Comparison of ENCODE assay signal across 22 cellular contexts in genomic region chr19:3682286-3682685, GRCh38. TPM values are rescaled to one million over a fixed set of nuclear protein-coding genes. Genes with fewer than 3 reads are reported as not detected.
DNase-seq lines count a peak whose midpoint lies in the region; ATAC-seq, FAIRE-seq and TF ChIP-seq lines count a peak whose summit lies in the region.
"Had no signal": no experiment of that assay in that cellular context is flagged by ENCODE, and none has a peak within 500 bp of the region (broad histone marks: within the 10 kb centered on the region; RNA-seq: fewer than 3 reads in every experiment).

No MANE protein-coding gene starts in this region.

- H3K4me3 ChIP-seq in AG04450 (ENCODE audit: low read depth, low read length), result no peak overlapping the region
- no peak overlapping the region for H3K4me3 ChIP-seq in astrocyte (ENCODE audit: insufficient read depth, low read depth, low read length)
- H3K4me3 ChIP-seq in esophagus muscularis mucosa, result no peak overlapping the region
- no peak overlapping the region for H3K4me3 ChIP-seq in trophoblast cell (ENCODE audit: low read depth, low read length)
- H3K4me3 ChIP-seq: A549, SJSA1 had no signal

- DNase-seq in AG04450 (ENCODE audit: low read depth, low spot score) (no peak), astrocyte (ENCODE audit: low read depth) (no peak), esophagus muscularis mucosa (ENCODE audit: extremely low spot score) (no peak), trophoblast cell (peak; percentile 66 to 85), islet precursor cell (no peak), endothelial cell (ENCODE audit: low spot score) (no peak)
- DNase-seq: CD4-positive, CD25-positive, alpha-beta regulatory T cell; GF-D8; HFFc6; NCI-H1105 treated with DMSO at 0.1 percent for 48 hours; NCI-H1694; NCI-H2081; NCI-H2171 treated with DMSO at 0.1 percent for 48 hours; NCI-H524 treated with DMSO at 0.1 percent for 48 hours had no signal

- no peak overlapping the region for H3K14ac ChIP-seq in trophoblast cell (ENCODE audit: low read length)

- H4K91ac ChIP-seq in trophoblast cell (ENCODE audit: low read depth, low read length), result no peak overlapping the region

- CTCF ChIA-PET in AG04450 (lab: Charles Lee), result no interaction called here

- no peak overlapping the region for H3K4me2 ChIP-seq in astrocyte (ENCODE audit: low read length)
- no peak overlapping the region for H3K4me2 ChIP-seq in trophoblast cell (ENCODE audit: low read length)
- H3K4me2 ChIP-seq: A549 had no signal

- H3K4me1 ChIP-seq in astrocyte (ENCODE audit: insufficient read depth, low read length) (peaks cover 21% of the 10 kb centered on the region), esophagus muscularis mucosa (peaks cover 19 to 65% (median 58%) of the 10 kb centered on the region in 4 donors), trophoblast cell (ENCODE audit: control insufficient read depth in 1 of 2, insufficient read depth in 2 of 2, low read length in 2 of 2) (peaks cover 16 to 24% of the 10 kb centered on the region in 2 experiments)

- intact Hi-C loops in esophagus muscularis mucosa (cut with DNase I), result no loop called here

- H3K9ac ChIP-seq in astrocyte (ENCODE audit: low read length), result no peak overlapping the region
- H3K9ac ChIP-seq in trophoblast cell (ENCODE audit: low read length), result no peak overlapping the region

- H3K36me3 Mint-ChIP-seq in astrocyte (ENCODE audit: low read depth, unreplicated experiment) (peaks cover 18% of the 10 kb centered on the region), endothelial cell (ENCODE audit: low read depth, unreplicated experiment) (peaks cover 16% of the 10 kb centered on the region)
- H3K36me3 Mint-ChIP-seq: CD4-positive, CD25-positive, alpha-beta regulatory T cell had no signal

- H2BK5ac ChIP-seq in trophoblast cell (ENCODE audit: low read depth, low read length, poor library complexity), result peak overlapping the region; percentile 61

- peaks cover 58% of the 10 kb centered on the region for H4K20me1 ChIP-seq in astrocyte (ENCODE audit: insufficient read depth, low read length)

- POLR2A ChIA-PET in AG04450 (lab: Yijun Ruan, JAX), result no interaction called here

- no peak overlapping the region for H2AFZ ChIP-seq in astrocyte (ENCODE audit: low read depth, low read length)
- H2AFZ ChIP-seq in trophoblast cell (ENCODE audit: insufficient read depth, low read length, poor library complexity), result no peak overlapping the region

- peak overlapping the region; percentile 11 for H3K27ac ChIP-seq in AG04450 (ENCODE audit: low read depth, low read length)
- peak overlapping the region; percentile 88 for H3K27ac ChIP-seq in astrocyte (ENCODE audit: low read depth, low read length)
- peak overlapping the region in 3 of 4 donors; percentile 67 to 75 (median 68) for H3K27ac ChIP-seq in esophagus muscularis mucosa (replicated peaks in 1 of 4)
- H3K27ac ChIP-seq in trophoblast cell (ENCODE audit: low read depth, low read length), result peak overlapping the region; percentile 46
- H3K27ac ChIP-seq: A549, SJSA1 had no signal

- TF ChIP-seq CTCF in AG04450 (IDR thresholded peaks at IDR 0.05; ENCODE audit: low read depth, low read length) (no peak), astrocyte (IDR thresholded peaks at IDR 0.05; ENCODE audit: insufficient read depth, low read depth, low read length) (no peak), esophagus muscularis mucosa (IDR thresholded peaks at IDR 0.05) (no peak), endothelial cell (IDR thresholded peaks at IDR 0.05; ENCODE audit: unreplicated experiment) (no peak)

- no peak overlapping the region for H4K12ac ChIP-seq in trophoblast cell (ENCODE audit: low read depth, low read length)

- H3K9me3 ChIP-seq in AG04450 (ENCODE audit: control insufficient read depth, insufficient read depth, low read length) (peaks cover 20% of the 10 kb centered on the region), astrocyte (ENCODE audit: insufficient read depth, low read depth, low read length) (peaks cover 6% of the 10 kb centered on the region), esophagus muscularis mucosa (peaks cover 0 to 5% (median 0%) of the 10 kb centered on the region in 4 donors), trophoblast cell (ENCODE audit: insufficient read depth, low read depth, low read length) (peaks cover 10% of the 10 kb centered on the region)

- H3K27ac Mint-ChIP-seq in astrocyte (ENCODE audit: unreplicated experiment) (peak overlapping the region; percentile 53), endothelial cell (ENCODE audit: unreplicated experiment) (no peak overlapping the region)
- H3K27ac Mint-ChIP-seq: CD4-positive, CD25-positive, alpha-beta regulatory T cell had no signal

- 96% methylated on average over 10 of the region's 10 CpGs for WGBS in esophagus muscularis mucosa
- WGBS in trophoblast cell (ENCODE audit: extremely low coverage, insufficient coverage, insufficient read length), result no CpG with 5 or more reads among the region's 10 CpGs

- H3K36me3 ChIP-seq in astrocyte (ENCODE audit: insufficient read depth, low read length) (no peaks in the 10 kb centered on the region), esophagus muscularis mucosa (peaks cover 6 to 19% (median 18%) of the 10 kb centered on the region in 4 donors), trophoblast cell (ENCODE audit: control insufficient read depth in 1 of 2, insufficient read depth in 2 of 2, low read length in 2 of 2) (peaks cover 12 to 15% of the 10 kb centered on the region in 2 experiments)

- H3K79me2 ChIP-seq in astrocyte (ENCODE audit: insufficient read depth, low read length), result peaks cover 67% of the 10 kb centered on the region
- peaks cover 3% of the 10 kb centered on the region for H3K79me2 ChIP-seq in trophoblast cell (ENCODE audit: control insufficient read depth, insufficient read depth, low read length, poor library complexity)

- no peak for TF ChIP-seq EP300 in esophagus muscularis mucosa (IDR thresholded peaks at IDR 0.05)

- H3K4ac ChIP-seq in trophoblast cell (ENCODE audit: low read depth, low read length), result no peak overlapping the region

- H2BK120ac ChIP-seq in trophoblast cell (ENCODE audit: insufficient read depth, low read length, poor library complexity), result no peak overlapping the region

- no peak overlapping the region for H4K8ac ChIP-seq in trophoblast cell (ENCODE audit: low read depth, low read length)

- no peak overlapping the region for H3K23ac ChIP-seq in trophoblast cell (ENCODE audit: low read length)

- H3K18ac ChIP-seq in trophoblast cell (ENCODE audit: low read length), result no peak overlapping the region

- peaks cover 17% of the 10 kb centered on the region for H3K79me1 ChIP-seq in trophoblast cell (ENCODE audit: low read length)

- H3K27me3 ChIP-seq in AG04450 (ENCODE audit: control insufficient read depth, insufficient read depth, low read length), result no peaks in the 10 kb centered on the region
- H3K27me3 ChIP-seq in astrocyte (ENCODE audit: insufficient read depth, low read length), result no peaks in the 10 kb centered on the region
- H3K27me3 ChIP-seq in esophagus muscularis mucosa, result no peaks in the 10 kb centered on the region
- no peaks in the 10 kb centered on the region for H3K27me3 ChIP-seq in trophoblast cell (ENCODE audit: insufficient read depth, low read length)
- H3K27me3 ChIP-seq: SJSA1 had no signal

- no peak for FAIRE-seq in astrocyte (lab: Jason Lieb, UNC)
- FAIRE-seq: A549, HTR-8/SVneo had no signal

- H3K27me3 Mint-ChIP-seq in astrocyte (ENCODE audit: low read depth, unreplicated experiment) (no peaks in the 10 kb centered on the region), endothelial cell (ENCODE audit: unreplicated experiment) (peaks cover 9% of the 10 kb centered on the region)
- H3K27me3 Mint-ChIP-seq: CD4-positive, CD25-positive, alpha-beta regulatory T cell had no signal

- H2AK5ac ChIP-seq in trophoblast cell (ENCODE audit: low read length), result no peak overlapping the region

- TF ChIP-seq POLR2A in esophagus muscularis mucosa (IDR thresholded peaks at IDR 0.05; ENCODE audit: low read depth), result no peak

- H3K9me3 Mint-ChIP-seq in astrocyte (ENCODE audit: unreplicated experiment), result no peaks in the 10 kb centered on the region
- no peaks in the 10 kb centered on the region for H3K9me3 Mint-ChIP-seq in endothelial cell (ENCODE audit: unreplicated experiment)
- H3K9me3 Mint-ChIP-seq: CD4-positive, CD25-positive, alpha-beta regulatory T cell had no signal

- no peak overlapping the region for H2BK12ac ChIP-seq in trophoblast cell (ENCODE audit: low read length)

- peaks cover 8% of the 10 kb centered on the region for H3K4me1 Mint-ChIP-seq in astrocyte (ENCODE audit: low read depth, unreplicated experiment)
- peaks cover 12% of the 10 kb centered on the region for H3K4me1 Mint-ChIP-seq in endothelial cell (ENCODE audit: unreplicated experiment)

- ATAC-seq in GM21528 (IDR thresholded peaks at IDR 0.05; ENCODE audit: low FRiP score, unreplicated experiment), result no peak
- ATAC-seq: A549, Panc1 had no signal

- H3K4me3 Mint-ChIP-seq in astrocyte (ENCODE audit: unreplicated experiment), result no peak overlapping the region
- no peak overlapping the region for H3K4me3 Mint-ChIP-seq in endothelial cell (ENCODE audit: unreplicated experiment)
- H3K4me3 Mint-ChIP-seq: CD4-positive, CD25-positive, alpha-beta regulatory T cell; H9; HFFc6 had no signal

RNA-seq across cellular contexts. Expression of gene PIP5K1C, which starts 18.0 kb away (rescaled TPM):
- 10.3 and 17.2 TPM in 2 replicates for polyA plus RNA-seq in AG04450 (2011; rRNA removed)
- 30.0 and 51.9 TPM in 2 replicates for polyA minus RNA-seq in AG04450 (2011; rRNA and poly(A)+ RNA removed)
- total RNA-seq in astrocyte (42.0 and 44.2 TPM in 2 replicates), esophagus muscularis mucosa (100 to 1,000 TPM in 2 of 4 donors, 10 to 100 TPM in 2; 73.2 to 180 (median 99.9) TPM), endothelial cell (ENCODE audit: unreplicated experiment) (65.8 TPM)
- polyA plus RNA-seq in trophoblast cell (2013), result 36.1 and 36.6 TPM in 2 replicates

RNA-seq across cellular contexts. Expression of gene TJP3, which starts 25.9 kb away (rescaled TPM):
- not detected in 2 replicates for polyA plus RNA-seq in AG04450 (2011; rRNA removed)
- polyA minus RNA-seq in AG04450 (2011; rRNA and poly(A)+ RNA removed), result not detected in 2 replicates
- 0.58 and 2.0 TPM in 2 replicates for total RNA-seq in astrocyte
- total RNA-seq in esophagus muscularis mucosa, result 1 to 10 TPM in 1 of 4 donors, under 1 TPM in 2, not detected in 1; 0.06 to 4.2 (median 0.17) TPM
- polyA plus RNA-seq in trophoblast cell (2013), result 117 and 137 TPM in 2 replicates
- 3.1 TPM for total RNA-seq in endothelial cell (ENCODE audit: unreplicated experiment)
- total RNA-seq: HFFc6, IMR-90, SJSA1 had no signal
- polyA plus RNA-seq: BJ, IMR-90 had no signal

RNA-seq across cellular contexts. Expression of gene CACTIN, which starts 55.7 kb away (rescaled TPM):
- 9.3 and 11.2 TPM in 2 replicates for polyA plus RNA-seq in AG04450 (2011; rRNA removed)
- 6.5 and 6.8 TPM in 2 replicates for polyA minus RNA-seq in AG04450 (2011; rRNA and poly(A)+ RNA removed)
- 22.0 and 26.7 TPM in 2 replicates for total RNA-seq in astrocyte
- 10 to 100 TPM; 28.7 to 45.0 (median 34.2) TPM for total RNA-seq in esophagus muscularis mucosa
- 25.6 and 26.4 TPM in 2 replicates for polyA plus RNA-seq in trophoblast cell (2013)
- 31.8 TPM for total RNA-seq in endothelial cell (ENCODE audit: unreplicated experiment)

Comparison
In these comparisons a context has a peak if more than half of its experiments do, and no peak if none do; other contexts are left out.
1. DNase-seq: peak in trophoblast cell (2 of 2); none in AG04450 (single experiment), astrocyte (single experiment), esophagus muscularis mucosa (single experiment), islet precursor cell (single experiment) and endothelial cell (single experiment).
2. H3K27ac ChIP-seq: peak in every context shown above with its lines; median percentile 88 in astrocyte; 68 in esophagus muscularis mucosa; 46 in trophoblast cell; 11 in AG04450.